8 cellular contexts compared by ENCODE assay signal in the genomic region with DNA sequence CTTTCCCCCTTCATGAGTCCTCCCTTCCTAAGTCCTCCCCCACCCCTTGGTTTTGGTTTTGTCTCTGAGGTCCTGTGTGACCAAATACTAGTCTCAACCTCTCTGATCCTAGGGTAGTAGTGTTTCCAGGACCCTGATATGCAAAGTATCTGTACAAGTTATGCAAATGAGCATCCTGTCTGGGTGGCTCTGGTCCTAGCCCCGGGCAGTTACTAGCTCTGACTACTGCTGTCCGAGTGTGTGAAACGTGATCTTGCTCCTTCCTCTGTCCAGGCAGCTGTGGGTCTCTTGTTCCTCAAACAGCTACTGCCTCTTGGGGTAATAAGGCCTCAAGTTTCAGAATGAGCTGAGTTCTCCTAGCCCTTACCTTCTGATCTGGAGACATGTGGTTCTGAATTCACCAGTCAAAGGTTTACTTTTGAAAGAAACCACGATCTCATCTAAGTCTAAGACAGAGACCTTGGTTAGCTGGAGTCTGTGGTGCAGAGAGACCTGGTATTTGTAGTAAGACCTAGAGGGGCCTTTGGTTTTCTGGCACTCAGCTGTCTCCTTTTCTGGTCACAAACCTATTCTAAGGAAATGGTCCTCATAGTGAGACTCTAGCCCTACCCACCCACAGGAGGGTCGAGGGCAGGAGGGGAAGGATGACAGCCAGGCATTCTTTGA. TPM values are rescaled to one million over a fixed set of nuclear protein-coding genes. Genes with fewer than 3 reads are reported as not detected.
DNase-seq lines count a peak whose midpoint lies in the region; ATAC-seq and TF ChIP-seq lines count a peak whose summit lies in the region.

No MANE protein-coding gene starts in this region.

- peak; percentile 74 for ATAC-seq in HG02623 (IDR thresholded peaks at IDR 0.05; ENCODE audit: unreplicated experiment)

- H3K27me3 Mint-ChIP-seq in activated T-cell treated with anti-CD3 and anti-CD28 coated beads, Interleukin-2, amount 50 U/mL, for 24 hours, result no peaks in the 10 kb centered on the region

- peak overlapping the region; percentile 91 for H3K27ac Mint-ChIP-seq in activated T-cell treated with anti-CD3 and anti-CD28 coated beads, Interleukin-2, amount 50 U/mL, for 24 hours

- TF ChIP-seq POLR2A in breast epithelium (IDR thresholded peaks at IDR 0.05), result no peak

- no peaks in the 10 kb centered on the region for H3K27me3 ChIP-seq in breast epithelium

- no peak overlapping the region for H3K27ac ChIP-seq in breast epithelium

- H3K36me3 ChIP-seq in breast epithelium, result no peaks in the 10 kb centered on the region

- peaks cover 31% of the 10 kb centered on the region for H3K36me3 Mint-ChIP-seq in activated T-cell treated with anti-CD3 and anti-CD28 coated beads, Interleukin-2, amount 50 U/mL, for 24 hours (ENCODE audit: low read depth)

- H3K4me1 Mint-ChIP-seq in activated T-cell treated with anti-CD3 and anti-CD28 coated beads, Interleukin-2, amount 50 U/mL, for 24 hours (ENCODE audit: low read depth), result peaks cover 97% of the 10 kb centered on the region

- peak overlapping the region; percentile 52 for H3K4me3 Mint-ChIP-seq in activated T-cell treated with anti-CD3 and anti-CD28 coated beads, Interleukin-2, amount 50 U/mL, for 24 hours

- no peaks in the 10 kb centered on the region for H3K9me3 Mint-ChIP-seq in activated T-cell treated with anti-CD3 and anti-CD28 coated beads, Interleukin-2, amount 50 U/mL, for 24 hours

- no peak overlapping the region for H3K4me3 ChIP-seq in breast epithelium

- peak; percentile 66 for DNase-seq in activated T-cell treated with anti-CD3 and anti-CD28 coated beads, Interleukin-2, amount 50 U/mL, for 24 hours
- DNase-seq in activated T-cell treated with anti-CD3 and anti-CD28 coated beads for 4 hours, result no peak
- peak; percentile 97 for DNase-seq in NCI-H526 treated with DMSO at 0.1 percent for 48 hours (lab: John Stamatoyannopoulos, UW)
- peak; percentile 32 for DNase-seq in fibroblast of gingiva (ENCODE audit: low read depth)
- DNase-seq in superior temporal gyrus (ENCODE audit: extremely low spot score), result no peak
- DNase-seq in breast epithelium (ENCODE audit: low spot score in 2 of 2), result no peak
- DNase-seq in activated effector memory CD4-positive, alpha-beta T cell treated with anti-CD3 and anti-CD28 coated beads, Interleukin-2, amount 50 U/mL, for 16 hours, result no peak

- TF ChIP-seq CTCF in breast epithelium (IDR thresholded peaks at IDR 0.05), result no peak

- intact Hi-C loops in breast epithelium (cut with DNase I; ENCODE audit: low total_unique reads), result loop anchor here (5.0 kb wide), 1 partner anchor 173 kb away; no protein-coding TSS in a partner anchor

- H3K4me1 ChIP-seq in breast epithelium, result peaks cover 7 to 11% of the 10 kb centered on the region in 2 donors

- no peaks in the 10 kb centered on the region for H3K9me3 ChIP-seq in breast epithelium

RNA-seq across cellular contexts. Expression of gene IL19, which starts 31.0 kb away (rescaled TPM):
- total RNA-seq in breast epithelium, result not detected

RNA-seq across cellular contexts. Expression of gene IL10, which starts 32.8 kb away (rescaled TPM):
- 1 to 10 TPM in 2 of 3 donors, under 1 TPM in 1; 0.98 to 5.3 (median 4.3) TPM for total RNA-seq in breast epithelium

RNA-seq across cellular contexts. Expression of gene MAPKAPK2, which starts 54.8 kb away (rescaled TPM):
- total RNA-seq in breast epithelium, result 10 to 100 TPM; 47.4 to 69.2 (median 67.2) TPM

Comparison
In these comparisons a context has a peak if more than half of its experiments do, and no peak if none do; other contexts are left out.
1. DNase-seq: peak in activated T-cell treated with anti-CD3 and anti-CD28 coated beads, Interleukin-2, amount 50 U/mL, for 24 hours (single experiment), NCI-H526 treated with DMSO at 0.1 percent for 48 hours (single experiment) and fibroblast of gingiva (single experiment); none in activated T-cell treated with anti-CD3 and anti-CD28 coated beads for 4 hours (single experiment), superior temporal gyrus (single experiment), breast epithelium (0 of 2) and activated effector memory CD4-positive, alpha-beta T cell treated with anti-CD3 and anti-CD28 coated beads, Interleukin-2, amount 50 U/mL, for 16 hours (single experiment).